Comparison of ENCODE assay signal across 19 cellular contexts in genomic region chr6:154491567-154492470, GRCh38. TPM values are rescaled to one million over a fixed set of nuclear protein-coding genes. Genes with fewer than 3 reads are reported as not detected.
DNase-seq lines count a peak whose midpoint lies in the region; ATAC-seq and TF ChIP-seq lines count a peak whose summit lies in the region.
"Had no signal": no experiment of that assay in that cellular context is flagged by ENCODE, and none has a peak within 500 bp of the region (broad histone marks: within the 10 kb centered on the region; RNA-seq: fewer than 3 reads in every experiment).

No MANE protein-coding gene starts in this region.

- TF ChIP-seq POLR2A in right lobe of liver (IDR thresholded peaks at IDR 0.05) = no peak

- H3K4me2 ChIP-seq in neural progenitor cell = no peak overlapping the region

- peaks cover 3% of the 10 kb centered on the region for H3F3A ChIP-seq in neural progenitor cell (ENCODE audit: low read depth)

- H3K36me3 Mint-ChIP-seq in glutamatergic neuron (ENCODE audit: unreplicated experiment) (no peaks in the 10 kb centered on the region), neural progenitor cell (peaks cover 3% of the 10 kb centered on the region)
- H3K36me3 Mint-ChIP-seq: immature natural killer cell had no signal

- H3K27ac ChIP-seq in right lobe of liver (peak overlapping the region; percentile 36 to 61 (median 39)), neural progenitor cell (no peak overlapping the region)
- H3K27ac ChIP-seq: VCaP had no signal

- H3K4me1 ChIP-seq in right lobe of liver (peaks cover 0 to 55% (median 22%) of the 10 kb centered on the region in 4 donors), mucosa of descending colon (ENCODE audit: low read depth) (peaks cover 3% of the 10 kb centered on the region), neural progenitor cell (peaks cover 14% of the 10 kb centered on the region)

- no peak overlapping the region for H3K4me3 ChIP-seq in right lobe of liver
- H3K4me3 ChIP-seq in mucosa of descending colon = no peak overlapping the region
- no peak overlapping the region for H3K4me3 ChIP-seq in neural progenitor cell

- no peaks in the 10 kb centered on the region for H3K9me3 Mint-ChIP-seq in glutamatergic neuron (ENCODE audit: unreplicated experiment)
- no peaks in the 10 kb centered on the region for H3K9me3 Mint-ChIP-seq in neural progenitor cell
- H3K9me3 Mint-ChIP-seq: activated CD4-positive, alpha-beta memory T cell treated with anti-CD3 and anti-CD28 coated beads, Interleukin-2, amount 10 ng/mL, durations not matched to agents 7 days and 5 days; activated T-cell treated with anti-CD3 and anti-CD28 coated beads, Interleukin-2, amount 50 U/mL, for 72 hours; immature natural killer cell; nephron progenitor cell had no signal

- H3K9ac ChIP-seq in neural progenitor cell = no peak overlapping the region

- peaks cover 19% of the 10 kb centered on the region for H4K20me1 ChIP-seq in neural progenitor cell (ENCODE audit: low read depth)

- ATAC-seq in GM18508 (IDR thresholded peaks at IDR 0.05; ENCODE audit: insufficient read depth, unreplicated experiment) (peak; percentile 69), HG02938 (IDR thresholded peaks at IDR 0.05; ENCODE audit: unreplicated experiment) (peak; percentile 39), right lobe of liver (peak; percentile 63 to 76 (median 66)), mucosa of descending colon (no peak)

- peaks cover 77% of the 10 kb centered on the region for H3K79me2 ChIP-seq in neural progenitor cell (ENCODE audit: low read depth)

- H3K4me1 Mint-ChIP-seq in glutamatergic neuron (ENCODE audit: low read depth, unreplicated experiment) (no peaks in the 10 kb centered on the region), neural progenitor cell (peaks cover 5% of the 10 kb centered on the region)
- H3K4me1 Mint-ChIP-seq: activated CD4-positive, alpha-beta memory T cell treated with anti-CD3 and anti-CD28 coated beads, Interleukin-2, amount 10 ng/mL, durations not matched to agents 7 days and 5 days; immature natural killer cell had no signal

- H3K9me3 ChIP-seq in right lobe of liver (no peaks in the 10 kb centered on the region), mucosa of descending colon (no peaks in the 10 kb centered on the region), neural progenitor cell (ENCODE audit: low read depth) (no peaks in the 10 kb centered on the region)
- H3K9me3 ChIP-seq: BE2C had no signal

- H3K27ac Mint-ChIP-seq in glutamatergic neuron (ENCODE audit: unreplicated experiment) (no peak overlapping the region), neural progenitor cell (no peak overlapping the region)
- H3K27ac Mint-ChIP-seq: activated CD4-positive, alpha-beta memory T cell treated with anti-CD3 and anti-CD28 coated beads, Interleukin-2, amount 10 ng/mL, durations not matched to agents 7 days and 5 days; activated T-cell treated with anti-CD3 and anti-CD28 coated beads, Interleukin-2, amount 50 U/mL, for 72 hours; immature natural killer cell; nephron progenitor cell had no signal

- H3K4me3 Mint-ChIP-seq in glutamatergic neuron (ENCODE audit: unreplicated experiment) (no peak overlapping the region), neural progenitor cell (no peak overlapping the region)
- H3K4me3 Mint-ChIP-seq: activated CD4-positive, alpha-beta memory T cell treated with anti-CD3 and anti-CD28 coated beads, Interleukin-2, amount 10 ng/mL, durations not matched to agents 7 days and 5 days; activated T-cell treated with anti-CD3 and anti-CD28 coated beads, Interleukin-2, amount 50 U/mL, for 72 hours; immature natural killer cell; nephron progenitor cell had no signal

- H2AFZ ChIP-seq in neural progenitor cell (replicated peaks) = no peak overlapping the region

- H3K36me3 ChIP-seq in right lobe of liver (no peaks in the 10 kb centered on the region), mucosa of descending colon (ENCODE audit: low read depth) (no peaks in the 10 kb centered on the region), neural progenitor cell (no peaks in the 10 kb centered on the region)

- H3K27me3 ChIP-seq in right lobe of liver (no peaks in the 10 kb centered on the region), neural progenitor cell (no peaks in the 10 kb centered on the region)
- H3K27me3 ChIP-seq: BE2C had no signal

- DNase-seq in OCI-M1 (lab: John Stamatoyannopoulos, UW) (peak; percentile 27), right lobe of liver (no peak), glutamatergic neuron (no peak), mucosa of descending colon (no peak), neural progenitor cell (ENCODE audit: low spot score) (no peak)
- DNase-seq: activated CD4-positive, alpha-beta memory T cell treated with anti-CD3 and anti-CD28 coated beads, Interleukin-2, amount 10 ng/mL, durations not matched to agents 7 days and 5 days; activated T-cell treated with anti-CD3 and anti-CD28 coated beads, Interleukin-2, amount 50 U/mL, for 72 hours; BE2C; immature natural killer cell; KG1; NCI-H1105 treated with DMSO at 0.1 percent for 48 hours; NCI-H526; nephron progenitor cell; retina; RPMI8226; SW 1271 had no signal

- TF ChIP-seq CTCF in right lobe of liver (IDR thresholded peaks at IDR 0.05) = no peak
- TF ChIP-seq CTCF in glutamatergic neuron (IDR thresholded peaks at IDR 0.05; ENCODE audit: partially characterized antibody, unreplicated experiment) = no peak
- TF ChIP-seq CTCF in mucosa of descending colon (IDR thresholded peaks at IDR 0.05) = no peak
- TF ChIP-seq CTCF in neural progenitor cell (IDR thresholded peaks at IDR 0.05) = no peak

- 64% methylated on average over 5 of the region's 5 CpGs for WGBS in right lobe of liver (ENCODE audit: insufficient coverage, low coverage, low lambda C conversion rate, missing lambda C conversion rate)

- H3K27me3 Mint-ChIP-seq in glutamatergic neuron (ENCODE audit: unreplicated experiment) = peaks cover 3% of the 10 kb centered on the region
- no peaks in the 10 kb centered on the region for H3K27me3 Mint-ChIP-seq in neural progenitor cell (ENCODE audit: insufficient read depth, low read depth)

- intact Hi-C loops in right lobe of liver (cut with DNase I) = no loop called here
- intact Hi-C loops in mucosa of descending colon (cut with DNase I, micrococcal nuclease) = no loop called here

RNA-seq across cellular contexts. Expression of gene CNKSR3, which starts 18.7 kb away (rescaled TPM):
- total RNA-seq in right lobe of liver (10 to 100 TPM; 19.8 to 43.4 (median 26.9) TPM), glutamatergic neuron (ENCODE audit: unreplicated experiment) (2.0 TPM), mucosa of descending colon (10 to 100 TPM; 16.5 to 39.0 (median 33.6) TPM), neural progenitor cell (ENCODE audit: low replicate concordance) (8.8 and 9.9 TPM in 2 replicates)
- total RNA-seq: activated CD4-positive, alpha-beta memory T cell treated with anti-CD3 and anti-CD28 coated beads, Interleukin-2, amount 10 ng/mL, durations not matched to agents 7 days and 5 days had no signal
